Comparison of ENCODE assay signal across 8 cellular contexts in genomic region chr12:107404981-107405380, GRCh38.
DNase-seq lines count a peak whose midpoint lies in the region; ATAC-seq and TF ChIP-seq lines count a peak whose summit lies in the region.

No MANE protein-coding gene starts in this region.

- H3K9me2 ChIP-seq in Loucy (replicated peaks; ENCODE audit: low read depth, low read length) (no peaks in the 10 kb centered on the region), hepatocyte (replicated peaks; ENCODE audit: insufficient read depth) (no peaks in the 10 kb centered on the region)

- H3K27ac ChIP-seq in hepatocyte, result no peak overlapping the region

- H3K4me3 ChIP-seq in Loucy (ENCODE audit: low read length, poor library complexity, severe bottlenecking) (no peak overlapping the region), hepatocyte (no peak overlapping the region)

- H3K4me1 ChIP-seq in Loucy (ENCODE audit: insufficient read depth, low read length, poor library complexity, severe bottlenecking), result no peaks in the 10 kb centered on the region
- no peaks in the 10 kb centered on the region for H3K4me1 ChIP-seq in hepatocyte (ENCODE audit: insufficient read depth)

- WGBS in hepatocyte (ENCODE audit: low lambda C conversion rate, missing lambda C conversion rate), result 52% methylated on average over 4 of the region's 4 CpGs

- peak; percentile 99 for TF ChIP-seq CTCF in Loucy (conservative IDR thresholded peaks at IDR 0.05; ENCODE audit: low read length)
- peak; percentile 33 for TF ChIP-seq CTCF in hepatocyte (IDR thresholded peaks at IDR 0.05; ENCODE audit: poor library complexity)

- H3K27me3 ChIP-seq in Loucy (ENCODE audit: insufficient read depth, low read length, poor library complexity, severe bottlenecking) (no peaks in the 10 kb centered on the region), hepatocyte (no peaks in the 10 kb centered on the region)

- no peak overlapping the region for H3K4me2 ChIP-seq in Loucy (ENCODE audit: low read depth, low read length, poor library complexity, severe bottlenecking)
- no peak overlapping the region for H3K4me2 ChIP-seq in hepatocyte

- H3K9me3 ChIP-seq in Loucy (ENCODE audit: insufficient read depth, low read depth, low read length), result no peaks in the 10 kb centered on the region
- no peaks in the 10 kb centered on the region for H3K9me3 ChIP-seq in hepatocyte (ENCODE audit: low read depth)

- H4K20me1 ChIP-seq in Loucy (ENCODE audit: insufficient read depth, low read length, poor library complexity, severe bottlenecking) (no peaks in the 10 kb centered on the region), hepatocyte (ENCODE audit: insufficient read depth, poor library complexity, severe bottlenecking) (no peaks in the 10 kb centered on the region)

- peak; percentile 8 for DNase-seq in activated T-cell treated with anti-CD3 and anti-CD28 coated beads for 24 hours (ENCODE audit: low read depth)
- DNase-seq in activated T-cell treated with anti-CD3 and anti-CD28 coated beads for 4 hours, result no peak
- peak; percentile 55 for DNase-seq in activated CD4-positive, alpha-beta T cell treated with anti-CD3 and anti-CD28 coated beads for 48 hours
- peak; percentile 30 for DNase-seq in hepatocyte (ENCODE audit: low spot score)

- no peak overlapping the region for H3K9ac ChIP-seq in Loucy (ENCODE audit: low read depth, low read length, poor library complexity, severe bottlenecking)

- H3K36me3 ChIP-seq in Loucy (ENCODE audit: insufficient read depth, low read length) (no peaks in the 10 kb centered on the region), hepatocyte (replicated peaks; ENCODE audit: insufficient read depth, low read depth) (no peaks in the 10 kb centered on the region)

- ATAC-seq in GM21825 (IDR thresholded peaks at IDR 0.05; ENCODE audit: unreplicated experiment) (no peak), HG03342 (IDR thresholded peaks at IDR 0.05; ENCODE audit: unreplicated experiment) (no peak), HG02885 (IDR thresholded peaks at IDR 0.05; ENCODE audit: poor library complexity, unreplicated experiment) (no peak)

- H2AFZ ChIP-seq in Loucy (ENCODE audit: low read length) (no peak overlapping the region), hepatocyte (no peak overlapping the region)

- no peaks in the 10 kb centered on the region for H3K79me2 ChIP-seq in Loucy (ENCODE audit: insufficient read depth, low read length)
- no peaks in the 10 kb centered on the region for H3K79me2 ChIP-seq in hepatocyte

- no peaks in the 10 kb centered on the region for H3F3A ChIP-seq in Loucy (ENCODE audit: low read depth)
